In the genomic region with DNA sequence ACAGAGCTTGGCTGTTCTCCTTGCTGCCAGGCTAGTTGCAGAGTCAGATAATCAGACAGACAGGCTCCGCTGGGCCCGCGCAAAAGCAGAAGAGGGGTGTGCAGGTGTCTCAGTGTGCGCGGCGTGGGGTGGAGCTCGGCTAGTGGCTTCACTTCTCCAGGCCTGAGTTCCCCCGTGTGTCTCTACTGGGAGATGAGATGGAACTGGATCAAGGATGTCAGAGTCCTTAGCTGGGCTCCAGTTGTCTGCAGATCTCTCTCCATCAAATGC, we compare ENCODE assay signal across 19 cellular contexts. TPM values are rescaled to one million over a fixed set of nuclear protein-coding genes. Genes with fewer than 3 reads are reported as not detected.
DNase-seq lines count a peak whose midpoint lies in the region; ATAC-seq, FAIRE-seq and TF ChIP-seq lines count a peak whose summit lies in the region.
"Had no signal": no experiment of that assay in that cellular context is flagged by ENCODE, and none has a peak within 500 bp of the region (broad histone marks: within the 10 kb centered on the region; RNA-seq: fewer than 3 reads in every experiment).

No MANE protein-coding gene starts in this region.

- POLR2A ChIA-PET in HepG2 (lab: Yijun Ruan, JAX) = no interaction called here

- CTCF ChIA-PET in HepG2 (lab: Yijun Ruan, JAX; ENCODE audit: low intra/inter-chr PET ratio, low total read pairs) = no interaction called here

- H3K36me3 ChIP-seq in lower lobe of right lung (peaks cover under 1% of the 10 kb centered on the region), HepG2 (replicated peaks in 1 of 2; ENCODE audit: control insufficient read depth in 1 of 2, insufficient read depth in 2 of 2, low read length in 2 of 2) (no peaks in the 10 kb centered on the region)

- no peak overlapping the region for H3K9ac ChIP-seq in HepG2 (ENCODE audit: insufficient read depth, low read depth, low read length)

- no peaks in the 10 kb centered on the region for H3K27me3 ChIP-seq in lower lobe of right lung (ENCODE audit: low read depth)
- H3K27me3 ChIP-seq in HepG2 (ENCODE audit: control insufficient read depth in 1 of 2, insufficient read depth in 2 of 2, low read length in 2 of 2) = peaks cover 5 to 14% of the 10 kb centered on the region in 2 experiments; a peak in 3 of 5 replicates
- H3K27me3 ChIP-seq in foreskin keratinocyte = no peaks in the 10 kb centered on the region

- no peak for TF ChIP-seq EP300 in HepG2 (IDR thresholded peaks at IDR 0.05; ENCODE audit: low read depth in 2 of 2, low read length in 2 of 2)
- TF ChIP-seq EP300 in HepG2 (CRISPR knock-in tag; IDR thresholded peaks at IDR 0.05; ENCODE audit: borderline replicate concordance) = no peak

- in situ Hi-C loops in HepG2 (cut with HindIII; ENCODE audit: extremely low pct_ligation_motif_present, low pct_unique_long_range_greater_than_20kb) = no loop called here

- DNase-seq in chondrocyte (ENCODE audit: low spot score) = peak; percentile 77
- DNase-seq in lower lobe of right lung = peak; percentile 26
- no peak for DNase-seq in HepG2 (ENCODE audit: low spot score)
- DNase-seq in NCI-H748 treated with DMSO at 0.1 percent for 48 hours (lab: John Stamatoyannopoulos, UW) = no peak
- no peak for DNase-seq in foreskin keratinocyte
- DNase-seq: DND-41, HCEC 1CT, MV-4-11, NCI-H1417 treated with DMSO at 0.1 percent for 48 hours, NCI-H1930, NCI-H446 treated with DMSO at 0.1 percent for 48 hours, SHP77 treated with DMSO at 0.1 percent for 48 hours had no signal

- H3K4me3 Mint-ChIP-seq in IgD-negative memory B cell (peak overlapping the region; percentile 5 to 80 (median 62)), chondrocyte (ENCODE audit: unreplicated experiment) (no peak overlapping the region)
- H3K4me3 Mint-ChIP-seq in stimulated activated memory B cell treated with anti-CD40 and anti-IgM and Interleukin-4, amounts not matched to agents 10 μg/mL and 1 μg/mL and 100 μg/mL, for 72 hours = peak overlapping the region; percentile 34

- TF ChIP-seq RAD21 in HepG2 (CRISPR knock-in tag; IDR thresholded peaks at IDR 0.05) = no peak

- H3K4me3 ChIP-seq in lower lobe of right lung (no peak overlapping the region), HepG2 (replicated peaks in 1 of 3; ENCODE audit: insufficient read depth in 1 of 3, low read depth in 2 of 3, low read length in 3 of 3) (no peak overlapping the region)
- H3K4me3 ChIP-seq: K562 had no signal

- H4K20me1 ChIP-seq in HepG2 (ENCODE audit: insufficient read depth, low read length) = no peaks in the 10 kb centered on the region; the same call in 1 of the 2 replicates

- no peaks in the 10 kb centered on the region for H3K36me3 Mint-ChIP-seq in IgD-negative memory B cell
- no peaks in the 10 kb centered on the region for H3K36me3 Mint-ChIP-seq in chondrocyte (ENCODE audit: low read depth)
- H3K36me3 Mint-ChIP-seq in stimulated activated memory B cell treated with anti-CD40 and anti-IgM and Interleukin-4, amounts not matched to agents 10 μg/mL and 1 μg/mL and 100 μg/mL, for 72 hours = no peaks in the 10 kb centered on the region

- no peaks in the 10 kb centered on the region for H3K9me3 Mint-ChIP-seq in IgD-negative memory B cell
- peaks cover 7% of the 10 kb centered on the region for H3K9me3 Mint-ChIP-seq in chondrocyte (ENCODE audit: low read depth)
- H3K9me3 Mint-ChIP-seq in stimulated activated memory B cell treated with anti-CD40 and anti-IgM and Interleukin-4, amounts not matched to agents 10 μg/mL and 1 μg/mL and 100 μg/mL, for 72 hours = peaks cover 7% of the 10 kb centered on the region

- TF ChIP-seq CTCF in chondrocyte (IDR thresholded peaks at IDR 0.05) (no peak), lower lobe of right lung (IDR thresholded peaks at IDR 0.05) (no peak), HepG2 (CRISPR knock-in tag; IDR thresholded peaks at IDR 0.05) (no peak), foreskin keratinocyte (conservative IDR thresholded peaks at IDR 0.05) (no peak)

- TF ChIP-seq POLR2A in HepG2 (IDR thresholded peaks at IDR 0.05; ENCODE audit: insufficient read depth in 1 of 2, low read depth in 2 of 2, low read length in 2 of 2) = no peak

- no peak overlapping the region for H2AFZ ChIP-seq in HepG2 (ENCODE audit: low read length)

- no peaks in the 10 kb centered on the region for H3K79me2 ChIP-seq in HepG2 (ENCODE audit: insufficient read depth, low read length)

- 57% methylated on average over 7 of the region's 8 CpGs for WGBS in HepG2 (ENCODE audit: low lambda C conversion rate)

- H3K9me3 ChIP-seq in lower lobe of right lung = no peaks in the 10 kb centered on the region
- no peaks in the 10 kb centered on the region for H3K9me3 ChIP-seq in HepG2 (ENCODE audit: low read length)

- H3K4me2 ChIP-seq in HepG2 (ENCODE audit: low read depth, low read length) = no peak overlapping the region

- H3K27me3 Mint-ChIP-seq in IgD-negative memory B cell (peaks cover 1% of the 10 kb centered on the region), chondrocyte (ENCODE audit: low read depth) (peaks cover 1% of the 10 kb centered on the region)
- H3K27me3 Mint-ChIP-seq in stimulated activated memory B cell treated with anti-CD40 and anti-IgM and Interleukin-4, amounts not matched to agents 10 μg/mL and 1 μg/mL and 100 μg/mL, for 72 hours = peaks cover 12% of the 10 kb centered on the region

- H3K27ac Mint-ChIP-seq in IgD-negative memory B cell (peak overlapping the region in 1 of 3 donors; percentile 86), chondrocyte (ENCODE audit: unreplicated experiment) (no peak overlapping the region)
- H3K27ac Mint-ChIP-seq in stimulated activated memory B cell treated with anti-CD40 and anti-IgM and Interleukin-4, amounts not matched to agents 10 μg/mL and 1 μg/mL and 100 μg/mL, for 72 hours = no peak overlapping the region

- no peak for FAIRE-seq in HepG2 (lab: Jason Lieb, UNC)
- FAIRE-seq: G401.6, K562 had no signal

- H3K4me1 ChIP-seq in lower lobe of right lung (no peaks in the 10 kb centered on the region), HepG2 (ENCODE audit: insufficient read depth, low read length) (no peaks in the 10 kb centered on the region), foreskin keratinocyte (no peaks in the 10 kb centered on the region)

- ATAC-seq in lower lobe of right lung = no peak
- peak; percentile 6 for ATAC-seq in stimulated activated memory B cell treated with anti-CD40 and anti-IgM and Interleukin-4, amounts not matched to agents 10 μg/mL and 1 μg/mL and 100 μg/mL, for 72 hours
- ATAC-seq in HepG2 = no peak
- ATAC-seq in foreskin keratinocyte = no peak
- ATAC-seq in GM21381 (IDR thresholded peaks at IDR 0.05; ENCODE audit: unreplicated experiment) = no peak
- ATAC-seq: K562, SK-N-SH treated with all-trans-retinoic acid at 6 μM for 48 hours had no signal

- no TSS peak for BruUV-seq in HepG2 (replicated peaks; lab: Mats Ljungman, UMichigan)

- H3K27ac ChIP-seq in lower lobe of right lung (no peak overlapping the region), HepG2 (ENCODE audit: extremely low read length, insufficient read depth, low read length) (no peak overlapping the region), foreskin keratinocyte (no peak overlapping the region)
- H3K27ac ChIP-seq: HL-60 had no signal

- H3K4me1 Mint-ChIP-seq in IgD-negative memory B cell = peaks cover 6 to 8% (median 6%) of the 10 kb centered on the region in 3 donors
- no peaks in the 10 kb centered on the region for H3K4me1 Mint-ChIP-seq in chondrocyte (ENCODE audit: low read depth)
- H3K4me1 Mint-ChIP-seq in stimulated activated memory B cell treated with anti-CD40 and anti-IgM and Interleukin-4, amounts not matched to agents 10 μg/mL and 1 μg/mL and 100 μg/mL, for 72 hours = peaks cover 14% of the 10 kb centered on the region

- intact Hi-C loops in lower lobe of right lung (cut with DNase I) = no loop called here
- intact Hi-C loops in HepG2 (cut with micrococcal nuclease; ENCODE audit: unreplicated experiment) = no loop called here

RNA-seq across cellular contexts. Expression of a gene that starts 21.1 kb away (rescaled TPM):
- polyA plus RNA-seq in IgD-negative memory B cell (not detected), HepG2 (2011; rRNA removed) (0.16 and 0.17 TPM in 2 replicates), foreskin keratinocyte (not detected in 2 replicates)
- total RNA-seq in chondrocyte (0.68 to 4.8 TPM (median 3.5 TPM) in 3 replicates), lower lobe of right lung (15.5 TPM), HepG2 (2016; rRNA removed; fragmentation: Illumina TruSeq; extraction: Trizol) (not detected in 2 replicates), foreskin keratinocyte (not detected in 2 replicates)
- not detected in 2 replicates for total RNA-seq in HepG2 (2016; cell fraction: cytosol; rRNA removed; fragmentation: Illumina TruSeq; extraction: Trizol; ENCODE audit: low read depth)
- 0.04 TPM in 1 of 2 replicates, not detected in the other for total RNA-seq in HepG2 (2016; cell fraction: insoluble cytoplasmic fraction; rRNA removed; fragmentation: Illumina TruSeq; extraction: Trizol)
- total RNA-seq in HepG2 (2016; cell fraction: membrane; rRNA removed; fragmentation: Illumina TruSeq; extraction: Trizol) = not detected in 2 replicates
- not detected in 2 replicates for total RNA-seq in HepG2 (2016; cell fraction: nucleus; rRNA removed; fragmentation: Illumina TruSeq; extraction: Trizol)
- 0.12 and 0.31 TPM in 2 replicates for polyA plus RNA-seq in HepG2 (2011; cell fraction: cytosol; rRNA removed)
- polyA plus RNA-seq in HepG2 (2011; cell fraction: nucleus; rRNA removed) = 0.12 and 0.19 TPM in 2 replicates
- not detected in 2 replicates for polyA plus RNA-seq in HepG2 (2012)
- polyA plus RNA-seq in HepG2 (2016; cell fraction: cytosol; fragmentation: Illumina TruSeq; extraction: Trizol; ENCODE audit: low read depth) = 0.07 TPM in 1 of 2 replicates, not detected in the other
- polyA plus RNA-seq in HepG2 (2016; cell fraction: insoluble cytoplasmic fraction; fragmentation: Illumina TruSeq; extraction: Trizol; ENCODE audit: low read depth) = not detected in 2 replicates
- polyA plus RNA-seq in HepG2 (2016; cell fraction: membrane; fragmentation: Illumina TruSeq; extraction: Trizol; ENCODE audit: low read depth) = not detected in 2 replicates
- not detected in 2 replicates for polyA plus RNA-seq in HepG2 (2016; cell fraction: nucleus; fragmentation: Illumina TruSeq; extraction: Trizol; ENCODE audit: insufficient read depth, low read depth)
- 0.18 and 0.47 TPM in 2 replicates for polyA minus RNA-seq in HepG2 (2011; rRNA and poly(A)+ RNA removed; ENCODE audit: low replicate concordance)
- not detected in 2 replicates for polyA minus RNA-seq in HepG2 (2011; cell fraction: cytosol; rRNA and poly(A)+ RNA removed)
- polyA minus RNA-seq in HepG2 (2011; cell fraction: nucleus; rRNA and poly(A)+ RNA removed) = not detected in 2 replicates
- total RNA-seq: K562 had no signal

Comparison
In these comparisons a context has a peak if more than half of its experiments do, and no peak if none do; other contexts are left out.
1. DNase-seq: peak in chondrocyte (single experiment) and lower lobe of right lung (single experiment); none in HepG2 (single experiment), NCI-H748 treated with DMSO at 0.1 percent for 48 hours (single experiment) and foreskin keratinocyte (0 of 2).